ENCODE assay signal across 3 cellular contexts in the genomic region with DNA sequence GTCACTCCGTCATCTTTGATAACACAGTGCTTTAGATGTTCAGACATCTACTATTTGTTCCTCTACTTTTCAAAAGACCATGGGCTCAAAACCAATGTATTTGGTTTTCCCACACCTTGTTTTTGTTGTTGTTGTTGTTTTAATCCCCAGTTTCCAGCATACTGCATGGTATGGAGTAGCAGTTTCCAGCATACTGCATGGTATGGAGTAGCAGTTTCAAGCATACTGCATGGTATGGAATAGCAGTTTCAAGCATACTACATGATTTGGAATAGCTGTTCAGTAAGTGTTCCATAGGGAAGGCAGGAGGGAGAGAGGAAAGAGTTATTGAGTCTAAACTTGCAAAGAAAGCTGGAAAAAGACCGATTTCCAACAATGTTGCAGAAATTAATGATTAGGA.
TF ChIP-seq lines count a peak whose summit lies in the region.

No MANE protein-coding gene starts in this region.

TF ChIP-seq in A549, 52 proteins besides CTCF, POLR2A, EP300 and RAD21 (continues in another document):
- TF ChIP-seq, protein P1, sequence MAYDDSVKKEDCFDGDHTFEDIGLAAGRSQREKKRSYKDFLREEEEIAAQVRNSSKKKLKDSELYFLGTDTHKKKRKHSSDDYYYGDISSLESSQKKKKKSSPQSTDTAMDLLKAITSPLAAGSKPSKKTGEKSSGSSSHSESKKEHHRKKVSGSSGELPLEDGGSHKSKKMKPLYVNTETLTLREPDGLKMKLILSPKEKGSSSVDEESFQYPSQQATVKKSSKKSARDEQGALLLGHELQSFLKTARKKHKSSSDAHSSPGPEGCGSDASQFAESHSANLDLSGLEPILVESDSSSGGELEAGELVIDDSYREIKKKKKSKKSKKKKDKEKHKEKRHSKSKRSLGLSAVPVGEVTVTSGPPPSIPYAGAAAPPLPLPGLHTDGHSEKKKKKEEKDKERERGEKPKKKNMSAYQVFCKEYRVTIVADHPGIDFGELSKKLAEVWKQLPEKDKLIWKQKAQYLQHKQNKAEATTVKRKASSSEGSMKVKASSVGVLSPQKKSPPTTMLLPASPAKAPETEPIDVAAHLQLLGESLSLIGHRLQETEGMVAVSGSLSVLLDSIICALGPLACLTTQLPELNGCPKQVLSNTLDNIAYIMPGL (CRISPR knock-in tag; IDR thresholded peaks at IDR 0.05; ENCODE audit: borderline replicate concordance), result no peak
- TF ChIP-seq USF2 (IDR thresholded peaks at IDR 0.05) (no peak), EHMT2 (IDR thresholded peaks at IDR 0.05; ENCODE audit: low read depth) (no peak), EHF (CRISPR knock-in tag; IDR thresholded peaks at IDR 0.05) (no peak), HEYL (CRISPR knock-in tag; IDR thresholded peaks at IDR 0.05) (no peak), PHF8 (IDR thresholded peaks at IDR 0.05; ENCODE audit: borderline replicate concordance, low read depth) (no peak), JUNB (IDR thresholded peaks at IDR 0.05) (no peak), RCOR1 (IDR thresholded peaks at IDR 0.05; ENCODE audit: low read depth, low read length) (no peak), ATOH8 (CRISPR knock-in tag; IDR thresholded peaks at IDR 0.05; ENCODE audit: low read depth) (no peak), NFE2L2 (conservative IDR thresholded peaks at IDR 0.05; ENCODE audit: low read length) (no peak), SREBF2 (IDR thresholded peaks at IDR 0.05) (no peak)
- TF ChIP-seq, protein P2, sequence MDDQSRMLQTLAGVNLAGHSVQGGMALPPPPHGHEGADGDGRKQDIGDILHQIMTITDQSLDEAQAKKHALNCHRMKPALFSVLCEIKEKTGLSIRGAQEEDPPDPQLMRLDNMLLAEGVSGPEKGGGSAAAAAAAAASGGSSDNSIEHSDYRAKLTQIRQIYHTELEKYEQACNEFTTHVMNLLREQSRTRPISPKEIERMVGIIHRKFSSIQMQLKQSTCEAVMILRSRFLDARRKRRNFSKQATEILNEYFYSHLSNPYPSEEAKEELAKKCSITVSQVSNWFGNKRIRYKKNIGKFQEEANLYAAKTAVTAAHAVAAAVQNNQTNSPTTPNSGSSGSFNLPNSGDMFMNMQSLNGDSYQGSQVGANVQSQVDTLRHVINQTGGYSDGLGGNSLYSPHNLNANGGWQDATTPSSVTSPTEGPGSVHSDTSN (IDR thresholded peaks at IDR 0.05), result no peak

TF ChIP-seq in GM23338, 12 proteins besides CTCF, POLR2A, EP300 and RAD21 (continued from another document):
- TF ChIP-seq ZNF331 (CRISPR knock-in tag; IDR thresholded peaks at IDR 0.05; ENCODE audit: low read depth), result no peak
- TF ChIP-seq EZH2 (IDR thresholded peaks at IDR 0.05; ENCODE audit: low read depth, unreplicated experiment), result no peak
- TF ChIP-seq, protein P3, sequence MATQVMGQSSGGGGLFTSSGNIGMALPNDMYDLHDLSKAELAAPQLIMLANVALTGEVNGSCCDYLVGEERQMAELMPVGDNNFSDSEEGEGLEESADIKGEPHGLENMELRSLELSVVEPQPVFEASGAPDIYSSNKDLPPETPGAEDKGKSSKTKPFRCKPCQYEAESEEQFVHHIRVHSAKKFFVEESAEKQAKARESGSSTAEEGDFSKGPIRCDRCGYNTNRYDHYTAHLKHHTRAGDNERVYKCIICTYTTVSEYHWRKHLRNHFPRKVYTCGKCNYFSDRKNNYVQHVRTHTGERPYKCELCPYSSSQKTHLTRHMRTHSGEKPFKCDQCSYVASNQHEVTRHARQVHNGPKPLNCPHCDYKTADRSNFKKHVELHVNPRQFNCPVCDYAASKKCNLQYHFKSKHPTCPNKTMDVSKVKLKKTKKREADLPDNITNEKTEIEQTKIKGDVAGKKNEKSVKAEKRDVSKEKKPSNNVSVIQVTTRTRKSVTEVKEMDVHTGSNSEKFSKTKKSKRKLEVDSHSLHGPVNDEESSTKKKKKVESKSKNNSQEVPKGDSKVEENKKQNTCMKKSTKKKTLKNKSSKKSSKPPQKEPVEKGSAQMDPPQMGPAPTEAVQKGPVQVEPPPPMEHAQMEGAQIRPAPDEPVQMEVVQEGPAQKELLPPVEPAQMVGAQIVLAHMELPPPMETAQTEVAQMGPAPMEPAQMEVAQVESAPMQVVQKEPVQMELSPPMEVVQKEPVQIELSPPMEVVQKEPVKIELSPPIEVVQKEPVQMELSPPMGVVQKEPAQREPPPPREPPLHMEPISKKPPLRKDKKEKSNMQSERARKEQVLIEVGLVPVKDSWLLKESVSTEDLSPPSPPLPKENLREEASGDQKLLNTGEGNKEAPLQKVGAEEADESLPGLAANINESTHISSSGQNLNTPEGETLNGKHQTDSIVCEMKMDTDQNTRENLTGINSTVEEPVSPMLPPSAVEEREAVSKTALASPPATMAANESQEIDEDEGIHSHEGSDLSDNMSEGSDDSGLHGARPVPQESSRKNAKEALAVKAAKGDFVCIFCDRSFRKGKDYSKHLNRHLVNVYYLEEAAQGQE (IDR thresholded peaks at IDR 0.05; ENCODE audit: unreplicated experiment), result no peak
- TF ChIP-seq ETS1 (IDR thresholded peaks at IDR 0.05), result no peak
TF ChIP-seq in GM23338: peak in this region for 0.

TF ChIP-seq in K562, 482 proteins besides CTCF, POLR2A, EP300 and RAD21 (continued from another document):
- no peak for TF ChIP-seq ZNF449 (CRISPR knock-in tag; IDR thresholded peaks at IDR 0.05)
- TF ChIP-seq PTBP1 (IDR thresholded peaks at IDR 0.05; ENCODE audit: low read depth, low read length), result peak; percentile 89
- TF ChIP-seq MCM2 (IDR thresholded peaks at IDR 0.05; ENCODE audit: low read depth), result no peak
- TF ChIP-seq ZMIZ1 (IDR thresholded peaks at IDR 0.05; ENCODE audit: low read depth in 2 of 2, low read length in 2 of 2), result no peak
- TF ChIP-seq MIER1 (IDR thresholded peaks at IDR 0.05; ENCODE audit: low read depth), result peak; percentile 96
- no peak for TF ChIP-seq U2AF1 (optimal IDR thresholded peaks at IDR 0.05; ENCODE audit: low read depth, low read length)
